ENCODE assay signal across 8 cellular contexts in the genomic region with DNA sequence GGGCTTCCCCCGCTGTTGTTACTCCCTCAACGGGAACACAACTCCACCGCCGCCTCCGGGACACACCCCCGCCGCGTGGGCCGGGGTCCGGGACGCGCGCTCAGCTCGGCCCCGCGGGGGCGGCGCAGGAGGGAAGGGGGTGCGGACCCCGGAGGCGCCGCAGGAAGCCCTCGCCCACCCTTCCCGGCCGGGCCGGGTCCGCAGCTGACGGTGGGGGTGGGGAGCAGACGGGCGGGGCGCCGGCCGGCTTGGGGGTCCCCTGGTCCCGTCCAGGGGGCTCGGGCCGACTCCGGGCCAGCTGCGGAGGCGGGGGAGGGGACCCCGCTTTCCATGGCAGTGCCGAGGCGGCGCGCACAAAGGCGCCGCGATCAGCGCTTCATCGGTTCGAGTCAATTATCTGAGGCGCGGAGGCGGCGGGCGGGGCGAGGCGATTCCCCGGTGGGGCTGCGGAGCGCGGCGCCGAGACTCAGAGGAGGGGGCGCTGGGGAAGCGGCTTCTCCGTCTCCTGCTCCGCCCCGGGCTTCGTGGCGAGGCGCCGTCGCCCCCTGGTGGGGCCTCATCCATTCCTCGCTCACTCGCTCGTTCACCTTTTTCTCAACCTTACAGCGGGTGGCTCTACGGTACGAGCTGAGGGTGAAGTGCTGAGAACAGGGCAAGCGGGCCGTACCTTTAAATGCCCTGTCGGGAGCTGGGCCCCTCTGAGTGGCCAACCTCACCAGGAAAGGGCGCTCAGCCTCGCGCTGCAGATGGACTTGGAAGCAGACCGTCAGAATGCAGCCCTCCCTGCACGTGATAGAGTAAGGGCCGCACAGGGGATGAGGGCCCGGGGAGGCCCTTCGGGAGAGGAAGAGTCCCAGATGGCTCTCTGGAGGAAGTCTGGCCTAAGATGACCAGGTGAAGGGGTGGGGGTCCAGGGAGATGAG. TPM values are rescaled to one million over a fixed set of nuclear protein-coding genes. Genes with fewer than 3 reads are reported as not detected.
DNase-seq lines count a peak whose midpoint lies in the region; ATAC-seq and TF ChIP-seq lines count a peak whose summit lies in the region.

No MANE protein-coding gene starts in this region.

- H3K27me3 ChIP-seq in lower lobe of right lung (ENCODE audit: low read depth), result peaks cover 69% of the 10 kb centered on the region

- H3K9me3 ChIP-seq in lower lobe of right lung, result no peaks in the 10 kb centered on the region

- H3K27ac ChIP-seq in lower lobe of right lung, result no peak overlapping the region

- intact Hi-C loops in lower lobe of right lung (cut with DNase I), result no loop called here

- no peaks in the 10 kb centered on the region for H3K9me3 Mint-ChIP-seq in WTC11

- peaks cover 40% of the 10 kb centered on the region for H3K27me3 Mint-ChIP-seq in WTC11 (ENCODE audit: low read depth)

- no peaks in the 10 kb centered on the region for H3K36me3 ChIP-seq in lower lobe of right lung

- peaks cover 5% of the 10 kb centered on the region; the same call in 1 of the 2 replicates for H3K4me1 Mint-ChIP-seq in WTC11

- H3K36me3 Mint-ChIP-seq in WTC11, result no peaks in the 10 kb centered on the region

- POLR2A ChIA-PET in WTC11 (lab: Charles Lee), result interaction anchor here (0.7 kb wide), 1 partner anchor 102 kb away, joined by 3 read pairs; no protein-coding TSS in a partner anchor

- CTCF ChIA-PET in WTC11 (lab: Charles Lee), result interaction anchor here (0.6 to 2.6 kb wide), 37 partner anchors 9 to 374 kb away, joined by 3 to 23 read pairs (median 5); a partner anchor contains a TSS

- peaks cover 15% of the 10 kb centered on the region for H3K4me1 ChIP-seq in lower lobe of right lung

- H3K27ac Mint-ChIP-seq in WTC11, result no peak overlapping the region

- peak; percentile 64 for DNase-seq in GDM1 (lab: John Stamatoyannopoulos, UW)
- peak; percentile 70 for DNase-seq in NCI-H146 (lab: John Stamatoyannopoulos, UW)
- peak; percentile 88 for DNase-seq in WTC11 (ENCODE audit: low spot score)
- peak; percentile 45 for DNase-seq in choroid plexus epithelial cell (ENCODE audit: low read depth)
- DNase-seq in lower lobe of right lung, result peak; percentile 55
- peak; percentile 21 to 24 for DNase-seq in stimulated activated CD8-positive, alpha-beta memory T cell treated with anti-CD3 and anti-CD28 coated beads, Interleukin-15, amount 100 ng/mL, for 4 hours (ENCODE audit: low read depth in 2 of 2)
- no peak for DNase-seq in GM19238 (ENCODE audit: insufficient read length, low spot score)
- DNase-seq in dedifferentiated amniotic fluid mesenchymal stem cell (ENCODE audit: extremely low spot score), result no peak

- H3K4me3 Mint-ChIP-seq in WTC11, result peak overlapping the region; percentile 64

- ATAC-seq in WTC11 (peak; percentile 89), lower lobe of right lung (peak; percentile 57 to 63)

- TF ChIP-seq CTCF in WTC11 (IDR thresholded peaks at IDR 0.05) (peak; percentile 34; the same call in 1 of the 2 replicates), choroid plexus epithelial cell (conservative IDR thresholded peaks at IDR 0.05; ENCODE audit: low read depth, low read length) (peak; percentile 72), lower lobe of right lung (IDR thresholded peaks at IDR 0.05) (peak; percentile 56)

- H3K4me3 ChIP-seq in choroid plexus epithelial cell (ENCODE audit: low read depth, low read length) (peak overlapping the region; percentile 47), lower lobe of right lung (peak overlapping the region; percentile 48)

TF ChIP-seq in WTC11, 78 proteins besides CTCF, POLR2A, EP300 and RAD21 (continues in another document):
- no peak; the same call in 1 of the 2 replicates for TF ChIP-seq FOXK1 (CRISPR knock-in tag; IDR thresholded peaks at IDR 0.05)
- TF ChIP-seq GRHL2 (CRISPR knock-in tag; IDR thresholded peaks at IDR 0.05; ENCODE audit: insufficient replicate concordance, severe bottlenecking), result no peak
- no peak for TF ChIP-seq NFATC4 (CRISPR knock-in tag; IDR thresholded peaks at IDR 0.05)
- TF ChIP-seq, protein P1, sequence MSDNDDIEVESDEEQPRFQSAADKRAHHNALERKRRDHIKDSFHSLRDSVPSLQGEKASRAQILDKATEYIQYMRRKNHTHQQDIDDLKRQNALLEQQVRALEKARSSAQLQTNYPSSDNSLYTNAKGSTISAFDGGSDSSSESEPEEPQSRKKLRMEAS (CRISPR knock-in tag; IDR thresholded peaks at IDR 0.05), result peak; percentile 68
- no peak for TF ChIP-seq ZNF219 (CRISPR knock-in tag; IDR thresholded peaks at IDR 0.05; ENCODE audit: borderline replicate concordance)
- TF ChIP-seq, protein P2, sequence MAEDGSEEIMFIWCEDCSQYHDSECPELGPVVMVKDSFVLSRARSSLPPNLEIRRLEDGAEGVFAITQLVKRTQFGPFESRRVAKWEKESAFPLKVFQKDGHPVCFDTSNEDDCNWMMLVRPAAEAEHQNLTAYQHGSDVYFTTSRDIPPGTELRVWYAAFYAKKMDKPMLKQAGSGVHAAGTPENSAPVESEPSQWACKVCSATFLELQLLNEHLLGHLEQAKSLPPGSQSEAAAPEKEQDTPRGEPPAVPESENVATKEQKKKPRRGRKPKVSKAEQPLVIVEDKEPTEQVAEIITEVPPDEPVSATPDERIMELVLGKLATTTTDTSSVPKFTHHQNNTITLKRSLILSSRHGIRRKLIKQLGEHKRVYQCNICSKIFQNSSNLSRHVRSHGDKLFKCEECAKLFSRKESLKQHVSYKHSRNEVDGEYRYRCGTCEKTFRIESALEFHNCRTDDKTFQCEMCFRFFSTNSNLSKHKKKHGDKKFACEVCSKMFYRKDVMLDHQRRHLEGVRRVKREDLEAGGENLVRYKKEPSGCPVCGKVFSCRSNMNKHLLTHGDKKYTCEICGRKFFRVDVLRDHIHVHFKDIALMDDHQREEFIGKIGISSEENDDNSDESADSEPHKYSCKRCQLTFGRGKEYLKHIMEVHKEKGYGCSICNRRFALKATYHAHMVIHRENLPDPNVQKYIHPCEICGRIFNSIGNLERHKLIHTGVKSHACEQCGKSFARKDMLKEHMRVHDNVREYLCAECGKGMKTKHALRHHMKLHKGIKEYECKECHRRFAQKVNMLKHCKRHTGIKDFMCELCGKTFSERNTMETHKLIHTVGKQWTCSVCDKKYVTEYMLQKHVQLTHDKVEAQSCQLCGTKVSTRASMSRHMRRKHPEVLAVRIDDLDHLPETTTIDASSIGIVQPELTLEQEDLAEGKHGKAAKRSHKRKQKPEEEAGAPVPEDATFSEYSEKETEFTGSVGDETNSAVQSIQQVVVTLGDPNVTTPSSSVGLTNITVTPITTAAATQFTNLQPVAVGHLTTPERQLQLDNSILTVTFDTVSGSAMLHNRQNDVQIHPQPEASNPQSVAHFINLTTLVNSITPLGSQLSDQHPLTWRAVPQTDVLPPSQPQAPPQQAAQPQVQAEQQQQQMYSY (CRISPR knock-in tag; IDR thresholded peaks at IDR 0.05), result no peak
- 0 out of 2 replicates have a peak, but pooled peaks have one; percentile 70 for TF ChIP-seq ZNF317 (CRISPR knock-in tag; IDR thresholded peaks at IDR 0.05; ENCODE audit: borderline replicate concordance, low read depth)
- TF ChIP-seq, protein P3, sequence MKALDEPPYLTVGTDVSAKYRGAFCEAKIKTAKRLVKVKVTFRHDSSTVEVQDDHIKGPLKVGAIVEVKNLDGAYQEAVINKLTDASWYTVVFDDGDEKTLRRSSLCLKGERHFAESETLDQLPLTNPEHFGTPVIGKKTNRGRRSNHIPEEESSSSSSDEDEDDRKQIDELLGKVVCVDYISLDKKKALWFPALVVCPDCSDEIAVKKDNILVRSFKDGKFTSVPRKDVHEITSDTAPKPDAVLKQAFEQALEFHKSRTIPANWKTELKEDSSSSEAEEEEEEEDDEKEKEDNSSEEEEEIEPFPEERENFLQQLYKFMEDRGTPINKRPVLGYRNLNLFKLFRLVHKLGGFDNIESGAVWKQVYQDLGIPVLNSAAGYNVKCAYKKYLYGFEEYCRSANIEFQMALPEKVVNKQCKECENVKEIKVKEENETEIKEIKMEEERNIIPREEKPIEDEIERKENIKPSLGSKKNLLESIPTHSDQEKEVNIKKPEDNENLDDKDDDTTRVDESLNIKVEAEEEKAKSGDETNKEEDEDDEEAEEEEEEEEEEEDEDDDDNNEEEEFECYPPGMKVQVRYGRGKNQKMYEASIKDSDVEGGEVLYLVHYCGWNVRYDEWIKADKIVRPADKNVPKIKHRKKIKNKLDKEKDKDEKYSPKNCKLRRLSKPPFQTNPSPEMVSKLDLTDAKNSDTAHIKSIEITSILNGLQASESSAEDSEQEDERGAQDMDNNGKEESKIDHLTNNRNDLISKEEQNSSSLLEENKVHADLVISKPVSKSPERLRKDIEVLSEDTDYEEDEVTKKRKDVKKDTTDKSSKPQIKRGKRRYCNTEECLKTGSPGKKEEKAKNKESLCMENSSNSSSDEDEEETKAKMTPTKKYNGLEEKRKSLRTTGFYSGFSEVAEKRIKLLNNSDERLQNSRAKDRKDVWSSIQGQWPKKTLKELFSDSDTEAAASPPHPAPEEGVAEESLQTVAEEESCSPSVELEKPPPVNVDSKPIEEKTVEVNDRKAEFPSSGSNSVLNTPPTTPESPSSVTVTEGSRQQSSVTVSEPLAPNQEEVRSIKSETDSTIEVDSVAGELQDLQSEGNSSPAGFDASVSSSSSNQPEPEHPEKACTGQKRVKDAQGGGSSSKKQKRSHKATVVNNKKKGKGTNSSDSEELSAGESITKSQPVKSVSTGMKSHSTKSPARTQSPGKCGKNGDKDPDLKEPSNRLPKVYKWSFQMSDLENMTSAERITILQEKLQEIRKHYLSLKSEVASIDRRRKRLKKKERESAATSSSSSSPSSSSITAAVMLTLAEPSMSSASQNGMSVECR (CRISPR knock-in tag; IDR thresholded peaks at IDR 0.05; ENCODE audit: borderline replicate concordance), result 0 out of 2 replicates have a peak, but pooled peaks have one; percentile 24
- TF ChIP-seq, protein P4, sequence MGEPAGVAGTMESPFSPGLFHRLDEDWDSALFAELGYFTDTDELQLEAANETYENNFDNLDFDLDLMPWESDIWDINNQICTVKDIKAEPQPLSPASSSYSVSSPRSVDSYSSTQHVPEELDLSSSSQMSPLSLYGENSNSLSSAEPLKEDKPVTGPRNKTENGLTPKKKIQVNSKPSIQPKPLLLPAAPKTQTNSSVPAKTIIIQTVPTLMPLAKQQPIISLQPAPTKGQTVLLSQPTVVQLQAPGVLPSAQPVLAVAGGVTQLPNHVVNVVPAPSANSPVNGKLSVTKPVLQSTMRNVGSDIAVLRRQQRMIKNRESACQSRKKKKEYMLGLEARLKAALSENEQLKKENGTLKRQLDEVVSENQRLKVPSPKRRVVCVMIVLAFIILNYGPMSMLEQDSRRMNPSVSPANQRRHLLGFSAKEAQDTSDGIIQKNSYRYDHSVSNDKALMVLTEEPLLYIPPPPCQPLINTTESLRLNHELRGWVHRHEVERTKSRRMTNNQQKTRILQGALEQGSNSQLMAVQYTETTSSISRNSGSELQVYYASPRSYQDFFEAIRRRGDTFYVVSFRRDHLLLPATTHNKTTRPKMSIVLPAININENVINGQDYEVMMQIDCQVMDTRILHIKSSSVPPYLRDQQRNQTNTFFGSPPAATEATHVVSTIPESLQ (CRISPR knock-in tag; IDR thresholded peaks at IDR 0.05), result no peak

RNA-seq across cellular contexts. Expression of a gene that starts 40.0 kb away (rescaled TPM):
- total RNA-seq in WTC11 (2021) (6.9 to 7.7 TPM (median 7.3 TPM) in 3 replicates), lower lobe of right lung (1.1 TPM)

RNA-seq across cellular contexts. Expression of a gene that starts 52.7 kb away (rescaled TPM):
- total RNA-seq in WTC11 (2021), result 0.14 to 0.20 TPM (median 0.16 TPM) in 3 replicates
- not detected for total RNA-seq in lower lobe of right lung

Comparison
In these comparisons a context has a peak if more than half of its experiments do, and no peak if none do; other contexts are left out.
1. DNase-seq: peak in GDM1 (single experiment), NCI-H146 (single experiment), WTC11 (single experiment), choroid plexus epithelial cell (single experiment), lower lobe of right lung (single experiment) and stimulated activated CD8-positive, alpha-beta memory T cell treated with anti-CD3 and anti-CD28 coated beads, Interleukin-15, amount 100 ng/mL, for 4 hours (2 of 2); none in GM19238 (single experiment) and dedifferentiated amniotic fluid mesenchymal stem cell (single experiment).
2. Peak in every context shown above with its lines, with median percentiles within 50 percentile points of each other: CTCF ChIP-seq.